In genomic region chr2:181203412-181203811, GRCh38 we compare ENCODE assay signal across 14 cellular contexts.
DNase-seq lines count a peak whose midpoint lies in the region; ATAC-seq and TF ChIP-seq lines count a peak whose summit lies in the region.
"Had no signal": no experiment of that assay in that cellular context is flagged by ENCODE, and none has a peak within 500 bp of the region (broad histone marks: within the 10 kb centered on the region; RNA-seq: fewer than 3 reads in every experiment).

No MANE protein-coding gene starts in this region.

- no peak overlapping the region for H3K9ac ChIP-seq in mammary epithelial cell (ENCODE audit: insufficient read depth, low read length)

- peaks cover 13% of the 10 kb centered on the region for H3K4me1 ChIP-seq in mammary epithelial cell (ENCODE audit: insufficient read depth, low read length)

- no TSS peak for BruUV-seq in mammary epithelial cell (replicated peaks; lab: Mats Ljungman, UMichigan)

- dilution Hi-C loops in mammary epithelial cell (cut with HindIII; ENCODE audit: low sequenced_read_pairs): no loop called here

- peak; percentile 80 for DNase-seq in AG10803 (ENCODE audit: low read depth)
- DNase-seq in LHCN-M2 (ENCODE audit: low read depth): peak; percentile 78
- peak; percentile 87 for DNase-seq in mammary epithelial cell
- peak; percentile 53 for DNase-seq in kidney glomerular epithelial cell (lab: John Stamatoyannopoulos, UW)
- DNase-seq in stimulated activated CD4-positive, alpha-beta T cell treated with anti-CD3 and anti-CD28 coated beads, Interleukin-15, amount 100 ng/mL, for 24 hours: no peak
- DNase-seq in NCI-H526 (lab: John Stamatoyannopoulos, UW): no peak
- no peak for DNase-seq in GOT3 (lab: John Stamatoyannopoulos, UW)
- DNase-seq: activated T-cell treated with anti-CD3 and anti-CD28 coated beads, Interleukin-2, amount 50 U/mL, for 72 hours; CD4-positive, CD25-positive, alpha-beta regulatory T cell; hippocampal formation; NCI-H187 treated with DMSO at 0.1 percent for 48 hours; small intestine had no signal

- H4K20me1 ChIP-seq in mammary epithelial cell (ENCODE audit: insufficient read depth, low read length): no peaks in the 10 kb centered on the region

- no peak overlapping the region for H3K4me3 ChIP-seq in AG10803 (ENCODE audit: low read length)
- no peak overlapping the region for H3K4me3 ChIP-seq in mammary epithelial cell (replicated peaks in 1 of 3; ENCODE audit: insufficient read depth in 1 of 3, low read depth in 2 of 3, low read length in 3 of 3)

- in situ Hi-C loops in mammary epithelial cell (cut with MboI; ENCODE audit: low sequenced_read_pairs in 2 of 2): no loop called here

- H3K36me3 ChIP-seq in mammary epithelial cell (ENCODE audit: insufficient read depth, low read length): no peaks in the 10 kb centered on the region

- no peak overlapping the region for H3K27ac ChIP-seq in mammary epithelial cell (ENCODE audit: insufficient read depth, low read depth, low read length)
- H3K27ac ChIP-seq: VCaP had no signal

- CTCF ChIA-PET in mammary epithelial cell (lab: Charles Lee; ENCODE audit: low non-redundant PET): no interaction called here

- no peak for ATAC-seq in GM19463 (IDR thresholded peaks at IDR 0.05; ENCODE audit: unreplicated experiment)
- ATAC-seq: activated T-cell treated with anti-CD3 and anti-CD28 coated beads, Interleukin-2, amount 50 U/mL, for 72 hours had no signal

- no peaks in the 10 kb centered on the region for H3K79me2 ChIP-seq in mammary epithelial cell (ENCODE audit: insufficient read depth, low read length)

- peaks cover 4% of the 10 kb centered on the region for H3K9me3 ChIP-seq in mammary epithelial cell (replicated peaks; ENCODE audit: insufficient read depth, low read length)

- no peaks in the 10 kb centered on the region for H3K27me3 ChIP-seq in mammary epithelial cell (ENCODE audit: insufficient read depth, low read length)

- H3K4me2 ChIP-seq in mammary epithelial cell (ENCODE audit: insufficient read depth, low read depth, low read length): peak overlapping the region; percentile 44

- H2AFZ ChIP-seq in mammary epithelial cell (ENCODE audit: low read depth, low read length): no peak overlapping the region

- TF ChIP-seq CTCF in AG10803 (conservative IDR thresholded peaks at IDR 0.05; ENCODE audit: low read length): no peak
- TF ChIP-seq CTCF in mammary epithelial cell (conservative IDR thresholded peaks at IDR 0.05 in 1 of 2, IDR thresholded peaks at IDR 0.05 in 1 of 2; ENCODE audit: extremely low read depth in 1 of 2, insufficient read depth in 1 of 2, low read depth in 1 of 2, low read length in 2 of 2): no peak

- intact Hi-C loops in mammary epithelial cell (cut with micrococcal nuclease): no loop called here

Comparison
In these comparisons a context has a peak if more than half of its experiments do, and no peak if none do; other contexts are left out.
1. DNase-seq: peak in AG10803 (single experiment), LHCN-M2 (single experiment), mammary epithelial cell (single experiment) and kidney glomerular epithelial cell (single experiment); none in stimulated activated CD4-positive, alpha-beta T cell treated with anti-CD3 and anti-CD28 coated beads, Interleukin-15, amount 100 ng/mL, for 24 hours (single experiment), NCI-H526 (0 of 2) and GOT3 (single experiment).